8 cellular contexts compared by ENCODE assay signal in the genomic region with DNA sequence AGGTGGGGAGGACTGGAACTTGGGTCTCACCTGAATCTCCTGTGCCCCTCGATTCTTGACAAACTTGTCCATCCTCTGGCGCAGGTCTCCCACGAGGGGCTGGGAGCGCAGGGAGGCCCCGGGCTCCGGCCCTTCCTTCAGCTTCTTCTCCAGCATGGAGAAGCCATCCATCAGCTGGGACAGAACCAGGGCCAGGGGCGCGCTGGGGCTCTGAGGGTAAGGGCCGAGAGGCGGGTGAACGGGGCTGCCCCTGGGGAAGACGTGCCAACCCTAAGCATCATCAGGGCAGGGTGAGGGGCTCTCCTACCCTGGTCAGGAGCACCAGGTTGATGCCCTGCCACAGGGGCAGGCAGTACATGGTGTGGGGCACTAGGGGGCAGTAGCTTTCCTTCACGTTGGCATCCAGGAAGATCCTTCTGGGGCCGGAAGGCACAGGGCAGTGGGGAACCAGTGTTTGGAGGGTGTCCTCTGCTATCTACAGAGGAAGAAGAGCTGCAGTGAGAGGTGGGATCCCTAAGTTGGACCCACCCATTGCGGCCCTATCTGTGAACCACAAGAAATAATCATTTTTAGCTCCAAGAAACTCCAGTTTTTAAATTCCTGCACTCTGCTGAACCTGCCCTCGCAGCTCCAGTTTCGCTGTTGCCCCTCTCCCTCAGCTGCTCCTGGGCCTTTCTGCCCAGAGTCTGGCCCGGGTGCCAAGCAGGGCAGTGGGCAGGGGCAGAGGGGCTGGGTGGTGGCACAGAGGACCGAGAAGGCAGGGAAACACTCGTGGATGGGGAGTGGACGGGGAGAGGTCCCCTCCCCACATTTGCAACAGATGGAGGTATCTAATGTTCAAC.
DNase-seq lines count a peak whose midpoint lies in the region; ATAC-seq and TF ChIP-seq lines count a peak whose summit lies in the region.

No MANE protein-coding gene starts in this region.

- TF ChIP-seq CTCF in GM12873 (IDR thresholded peaks at IDR 0.05; ENCODE audit: insufficient read depth, low read depth, low read length, missing control alignments), result peak; percentile 94

- peaks cover 77% of the 10 kb centered on the region for H3K36me3 ChIP-seq in adipocyte (ENCODE audit: control insufficient read depth, insufficient read depth, low read length, severe bottlenecking)

- H3K27me3 ChIP-seq in adipocyte (replicated peaks; ENCODE audit: control insufficient read depth, insufficient read depth, low read length), result no peaks in the 10 kb centered on the region

- DNase-seq in 8988T, result peak; percentile 61
- DNase-seq in RKO (ENCODE audit: low spot score), result peak; percentile 34
- DNase-seq in adipocyte (ENCODE audit: low read depth), result peak; percentile 46
- DNase-seq in iPS-NIHi11 (ENCODE audit: low spot score), result peak; percentile 89
- DNase-seq in stimulated activated CD4-positive, alpha-beta T cell treated with anti-CD3 and anti-CD28 coated beads, TNF-alpha, amount 100 ng/mL, for 24 hours (ENCODE audit: low read depth in 3 of 3), result peak; percentile 11 to 44 (median 23)

- no peaks in the 10 kb centered on the region for H3K4me1 ChIP-seq in adipocyte (ENCODE audit: control insufficient read depth, insufficient read depth, low read length)

- no peak overlapping the region for H3K4me3 ChIP-seq in adipocyte (ENCODE audit: low read length)

- ATAC-seq in HG02973 (IDR thresholded peaks at IDR 0.05; ENCODE audit: unreplicated experiment), result peak; percentile 69
- ATAC-seq in GM18870 (IDR thresholded peaks at IDR 0.05; ENCODE audit: unreplicated experiment), result no peak

- no peak overlapping the region for H3K9ac ChIP-seq in adipocyte (ENCODE audit: low read length)

- H3K9me3 ChIP-seq in adipocyte (ENCODE audit: control insufficient read depth, low read length), result no peaks in the 10 kb centered on the region

Comparison
In these comparisons a context has a peak if more than half of its experiments do, and no peak if none do; other contexts are left out.
1. DNase-seq: peak in every context shown above with its lines; median percentile 89 in iPS-NIHi11; 61 in 8988T; 46 in adipocyte; 34 in RKO; 23 in stimulated activated CD4-positive, alpha-beta T cell treated with anti-CD3 and anti-CD28 coated beads, TNF-alpha, amount 100 ng/mL, for 24 hours.